In genomic region chr2:217621391-217621801, GRCh38 we compare ENCODE assay signal across 28 cellular contexts.
DNase-seq lines count a peak whose midpoint lies in the region; ATAC-seq, FAIRE-seq and TF ChIP-seq lines count a peak whose summit lies in the region.
"Had no signal": no experiment of that assay in that cellular context is flagged by ENCODE, and none has a peak within 500 bp of the region (broad histone marks: within the 10 kb centered on the region; RNA-seq: fewer than 3 reads in every experiment).

No MANE protein-coding gene starts in this region.

- H3K36me3 ChIP-seq in HUES48 (ENCODE audit: control insufficient read depth, insufficient read depth, low read length) (no peaks in the 10 kb centered on the region), bronchial epithelial cell (ENCODE audit: control insufficient read depth, insufficient read depth, low read length) (no peaks in the 10 kb centered on the region), mesodermal cell (ENCODE audit: control insufficient read depth, insufficient read depth, low read length) (no peaks in the 10 kb centered on the region), kidney (ENCODE audit: control insufficient read depth in 1 of 2, insufficient read depth in 2 of 2, low read length in 2 of 2) (no peaks in the 10 kb centered on the region), tibial artery (no peaks in the 10 kb centered on the region)
- H3K36me3 ChIP-seq: BLaER1, HAP-1, ovary, Peyer's patch, right lobe of liver, upper lobe of right lung had no signal

- no peak for ATAC-seq in HG03354 (IDR thresholded peaks at IDR 0.05; ENCODE audit: poor library complexity, severe bottlenecking, unreplicated experiment)
- ATAC-seq: activated CD8-positive, alpha-beta T cell treated with anti-CD3 and anti-CD28 coated beads for 36 hours; activated naive CD8-positive, alpha-beta T cell treated with anti-CD3 and anti-CD28 coated beads, Interleukin-2, amount 50 U/mL, for 24 hours; naive thymus-derived CD4-positive, alpha-beta T cell had no signal

- WGBS in mesodermal cell (ENCODE audit: insufficient coverage in 2 of 2), 2 experiments = 77 to 94% methylated on average over 2 of the region's 2 CpGs

- H3K9ac ChIP-seq in HUES48 (ENCODE audit: low read depth, low read length) = no peak overlapping the region
- H3K9ac ChIP-seq in kidney (ENCODE audit: low read length in 2 of 2) = no peak overlapping the region
- H3K9ac ChIP-seq: BLaER1 had no signal

- TF ChIP-seq CTCF in bronchial epithelial cell (IDR thresholded peaks at IDR 0.05; ENCODE audit: insufficient read depth, low read length, severe bottlenecking) = no peak
- no peak for TF ChIP-seq CTCF in kidney (IDR thresholded peaks at IDR 0.05; ENCODE audit: borderline replicate concordance, extremely low read depth, insufficient read depth)
- TF ChIP-seq CTCF in tibial artery (IDR thresholded peaks at IDR 0.05) = no peak

- no peak for DNase-seq in bronchial epithelial cell (ENCODE audit: low read depth)
- DNase-seq in skeletal muscle cell (ENCODE audit: low read depth) = peak; percentile 53
- no peak for DNase-seq in kidney tubule cell (ENCODE audit: low spot score)
- no peak for DNase-seq in kidney
- no peak for DNase-seq in tibial artery
- DNase-seq: activated CD4-positive, alpha-beta T cell treated with anti-CD3 and anti-CD28 coated beads for 1 hour; activated CD8-positive, alpha-beta T cell treated with anti-CD3 and anti-CD28 coated beads for 36 hours; activated gamma-delta T cell treated with Interleukin-2 at 50 U/mL for 16 hours; activated naive CD8-positive, alpha-beta T cell treated with anti-CD3 and anti-CD28 coated beads, Interleukin-2, amount 50 U/mL, for 24 hours; activated T-cell treated with anti-CD3 and anti-CD28 coated beads for 4 hours; mammary epithelial cell; naive thymus-derived CD4-positive, alpha-beta T cell; NCI-H1694 treated with DMSO at 0.1 percent for 48 hours; NCI-H2171; NCI-H524 treated with DMSO at 0.1 percent for 48 hours; ovary; Peyer's patch; right lobe of liver; stimulated activated CD8-positive, alpha-beta memory T cell treated with anti-CD3 and anti-CD28 coated beads, Interleukin-4, amount 100 ng/mL, for 48 hours; T-helper 1 cell; upper lobe of right lung had no signal

- H3K9me3 ChIP-seq in HUES48 (ENCODE audit: control insufficient read depth, insufficient read depth, low read length) = no peaks in the 10 kb centered on the region
- no peaks in the 10 kb centered on the region for H3K9me3 ChIP-seq in mesodermal cell (ENCODE audit: control insufficient read depth, low read length)
- H3K9me3 ChIP-seq in kidney (ENCODE audit: control insufficient read depth in 1 of 2, low read length in 2 of 2) = no peaks in the 10 kb centered on the region
- H3K9me3 ChIP-seq in tibial artery = no peaks in the 10 kb centered on the region
- H3K9me3 ChIP-seq: BLaER1, HAP-1, ovary, Peyer's patch, right lobe of liver, upper lobe of right lung had no signal

- H3K4me3 ChIP-seq in HUES48 (ENCODE audit: low read depth, low read length) (no peak overlapping the region), bronchial epithelial cell (ENCODE audit: low read depth, low read length) (no peak overlapping the region), mesodermal cell (ENCODE audit: extremely low read depth, insufficient read depth, low read length, poor library complexity, severe bottlenecking) (no peak overlapping the region), skeletal muscle cell (ENCODE audit: low read depth, low read length) (no peak overlapping the region), kidney (ENCODE audit: low read length in 2 of 2) (no peak overlapping the region), tibial artery (no peak overlapping the region)
- H3K4me3 ChIP-seq: BLaER1, HAP-1, ovary, Peyer's patch, right lobe of liver, upper lobe of right lung had no signal

- intact Hi-C loops in kidney (cut with DNase I) = no loop called here
- intact Hi-C loops in tibial artery (cut with DNase I; ENCODE audit: low total_unique reads) = loop anchor here (10.0 kb wide), 1 partner anchor 633 kb away; no protein-coding TSS in a partner anchor

- FAIRE-seq in bronchial epithelial cell (lab: Jason Lieb, UNC) = peak; percentile 68
- FAIRE-seq in kidney (lab: Jason Lieb, UNC) = no peak
- FAIRE-seq: colon, TTC549 had no signal

- peaks cover 21% of the 10 kb centered on the region for H3K4me1 ChIP-seq in HUES48 (ENCODE audit: control insufficient read depth, insufficient read depth, low read length)
- peaks cover 31% of the 10 kb centered on the region for H3K4me1 ChIP-seq in mesodermal cell (ENCODE audit: control insufficient read depth, insufficient read depth, low read length, poor library complexity, severe bottlenecking)
- H3K4me1 ChIP-seq in kidney (ENCODE audit: control insufficient read depth in 1 of 2, insufficient read depth in 1 of 2, low read depth in 1 of 2, low read length in 2 of 2) = peaks cover 3 to 5% of the 10 kb centered on the region in 2 donors
- peaks cover 0 to 27% (median 13%) of the 10 kb centered on the region in 4 donors for H3K4me1 ChIP-seq in tibial artery
- H3K4me1 ChIP-seq: BLaER1 had no signal

- H3K27ac ChIP-seq in HUES48 (ENCODE audit: low read depth, low read length) (peak overlapping the region; percentile 79), mesodermal cell (ENCODE audit: low read depth, low read length, severe bottlenecking) (peak overlapping the region; percentile 95), kidney (ENCODE audit: low read depth in 2 of 2, low read length in 2 of 2) (no peak overlapping the region), tibial artery (no peak overlapping the region)
- H3K27ac ChIP-seq: BLaER1, ovary, right lobe of liver, upper lobe of right lung had no signal

- H3K27me3 ChIP-seq in HUES48 (ENCODE audit: control insufficient read depth, insufficient read depth, low read length) = no peaks in the 10 kb centered on the region
- no peaks in the 10 kb centered on the region for H3K27me3 ChIP-seq in bronchial epithelial cell (ENCODE audit: control insufficient read depth, insufficient read depth, low read length)
- H3K27me3 ChIP-seq in tibial artery = no peaks in the 10 kb centered on the region
- H3K27me3 ChIP-seq: BLaER1, ovary, Peyer's patch, right lobe of liver, upper lobe of right lung had no signal

Comparison
In these comparisons a context has a peak if more than half of its experiments do, and no peak if none do; other contexts are left out.
1. H3K27ac ChIP-seq: peak in HUES48 (single experiment) and mesodermal cell (single experiment); none in kidney (0 of 2) and tibial artery (0 of 2).